In genomic region chr4:126899382-126899801, GRCh38 we compare ENCODE assay signal across 12 cellular contexts.
DNase-seq lines count a peak whose midpoint lies in the region; ATAC-seq lines count a peak whose summit lies in the region.
"Had no signal": no experiment of that assay in that cellular context is flagged by ENCODE, and none has a peak within 500 bp of the region (broad histone marks: within the 10 kb centered on the region; RNA-seq: fewer than 3 reads in every experiment).

No MANE protein-coding gene starts in this region.

- H3K27ac ChIP-seq in ACC112 (ENCODE audit: low read depth, low read length), result no peak overlapping the region; the same call in 1 of the 2 replicates
- H3K27ac ChIP-seq: neutrophil, uterus had no signal

- peak overlapping the region; percentile 68 for H2AFZ ChIP-seq in ACC112 (ENCODE audit: low read length, unreplicated experiment)

- no peaks in the 10 kb centered on the region for H3K27me3 ChIP-seq in ACC112 (ENCODE audit: insufficient read depth, low read length)
- H3K27me3 ChIP-seq: BE2C, neutrophil, uterus had no signal

- no peak overlapping the region for H3K4me3 ChIP-seq in ACC112 (ENCODE audit: low read depth, low read length)
- H3K4me3 ChIP-seq: coronary artery, uterus had no signal

- no peak for ATAC-seq in GM21723 (IDR thresholded peaks at IDR 0.05; ENCODE audit: unreplicated experiment)
- no peak for ATAC-seq in GM18870 (IDR thresholded peaks at IDR 0.05; ENCODE audit: unreplicated experiment)

- no peaks in the 10 kb centered on the region for H3K36me3 ChIP-seq in ACC112 (ENCODE audit: insufficient read depth, low read length)
- H3K36me3 ChIP-seq: BE2C, neutrophil, uterus had no signal

- peaks cover 6% of the 10 kb centered on the region for H3K4me1 ChIP-seq in ACC112 (ENCODE audit: control insufficient read depth, insufficient read depth, low read length, unreplicated experiment)
- H3K4me1 ChIP-seq: BE2C, uterus had no signal

- no peaks in the 10 kb centered on the region for H3K79me2 ChIP-seq in ACC112 (ENCODE audit: control insufficient read depth, insufficient read depth, low read length, unreplicated experiment)

- DNase-seq in HT1080 (ENCODE audit: low read depth), result peak; percentile 75
- peak; percentile 89 for DNase-seq in dedifferentiated amniotic fluid mesenchymal stem cell (ENCODE audit: extremely low spot score)
- DNase-seq in kidney glomerular epithelial cell (lab: John Stamatoyannopoulos, UW), result peak; percentile 18
- no peak for DNase-seq in DMS79 (lab: John Stamatoyannopoulos, UW)
- DNase-seq in T-helper 9 cell, result no peak
- DNase-seq: BE2C, uterus had no signal

Comparison
In these comparisons a context has a peak if more than half of its experiments do, and no peak if none do; other contexts are left out.
1. DNase-seq: peak in HT1080 (single experiment), dedifferentiated amniotic fluid mesenchymal stem cell (single experiment) and kidney glomerular epithelial cell (single experiment); none in DMS79 (single experiment) and T-helper 9 cell (single experiment).